25 cellular contexts compared by ENCODE assay signal in genomic region chr20:18906046-18906445, GRCh38.
A peak's percentile ranks its signal among the peaks of the same experiment; 100 is the strongest.
DNase-seq lines count a peak whose midpoint lies in the region; ATAC-seq, FAIRE-seq and TF ChIP-seq lines count a peak whose summit lies in the region.
"Had no signal": no experiment of that assay in that cellular context is flagged by ENCODE, and none has a peak within 500 bp of the region (broad histone marks: within the 10 kb centered on the region; RNA-seq: fewer than 3 reads in every experiment).

No MANE protein-coding gene starts in this region.

- H4K8ac ChIP-seq in neuronal stem cell (ENCODE audit: low read depth, low read length): no peak overlapping the region

- H3K4me2 ChIP-seq in neuronal stem cell (ENCODE audit: insufficient read depth, low read length, poor library complexity, severe bottlenecking): no peak overlapping the region
- H3K4me2 ChIP-seq: A549; BLaER1 treated with 17β-estradiol and CSF1 and Interleukin-3, amounts not matched to agents 10 nM and 100 nM had no signal

- no peak overlapping the region for H2AFZ ChIP-seq in neuronal stem cell (ENCODE audit: low read length)
- H2AFZ ChIP-seq: GM23248 had no signal

- DNase-seq in GM12891 (ENCODE audit: insufficient read length, low spot score) (no peak), ecto neural progenitor cell (ENCODE audit: low spot score) (peak; percentile 15), memory B cell (ENCODE audit: low spot score in 2 of 2) (no peak), neuronal stem cell (ENCODE audit: low spot score) (no peak), mucosa of descending colon (no peak), NCI-H1436 treated with DMSO at 0.1 percent for 48 hours (lab: John Stamatoyannopoulos, UW) (no peak), SKM-1 (lab: John Stamatoyannopoulos, UW; ENCODE audit: unreplicated experiment) (no peak)
- DNase-seq: 8988T; ACHN; AML-193; BE2C; CD4-positive, alpha-beta T cell; CD8-positive, alpha-beta memory T cell; DMS 273 treated with DMSO at 0.1 percent for 48 hours; DMS79 treated with DMSO at 0.1 percent for 48 hours; GF-D8; GM23248; H7; HCEC 1CT had no signal

- no peaks in the 10 kb centered on the region for H3K9me3 Mint-ChIP-seq in memory B cell
- H3K9me3 Mint-ChIP-seq: CD4-positive, alpha-beta T cell had no signal

- H2BK15ac ChIP-seq in neuronal stem cell (ENCODE audit: low read length): no peak overlapping the region

- TF ChIP-seq CTCF in mucosa of descending colon (IDR thresholded peaks at IDR 0.05): no peak

- H2AK5ac ChIP-seq in neuronal stem cell (ENCODE audit: low read depth, low read length): no peak overlapping the region

- no peak overlapping the region for H3K14ac ChIP-seq in neuronal stem cell (ENCODE audit: low read length)

- H3K4ac ChIP-seq in neuronal stem cell (ENCODE audit: low read length): no peak overlapping the region

- H3K27me3 Mint-ChIP-seq in memory B cell: peaks cover 7% of the 10 kb centered on the region

- H2BK5ac ChIP-seq in neuronal stem cell (ENCODE audit: low read length): no peak overlapping the region

- no peak overlapping the region for H3K27ac Mint-ChIP-seq in memory B cell
- H3K27ac Mint-ChIP-seq: CD14-positive monocyte; CD4-positive, alpha-beta T cell; CD8-positive, alpha-beta memory T cell had no signal

- no peak overlapping the region for H3K4me3 Mint-ChIP-seq in memory B cell
- H3K4me3 Mint-ChIP-seq: CD14-positive monocyte; CD4-positive, alpha-beta T cell; CD8-positive, alpha-beta memory T cell had no signal

- no peak overlapping the region for H3K4me3 ChIP-seq in neuronal stem cell (ENCODE audit: low read length in 2 of 2)
- no peak overlapping the region for H3K4me3 ChIP-seq in mucosa of descending colon
- H3K4me3 ChIP-seq: A549; BLaER1 treated with 17β-estradiol and CSF1 and Interleukin-3, amounts not matched to agents 10 nM and 100 nM; GM23248 had no signal

- no peak overlapping the region for H3K9ac ChIP-seq in neuronal stem cell (ENCODE audit: low read depth, low read length, poor library complexity)
- H3K9ac ChIP-seq: BLaER1 treated with 17β-estradiol and CSF1 and Interleukin-3, amounts not matched to agents 10 nM and 100 nM; GM23248 had no signal

- no peaks in the 10 kb centered on the region for H3K79me1 ChIP-seq in neuronal stem cell (ENCODE audit: low read depth, low read length)

- no peak overlapping the region for H2BK12ac ChIP-seq in neuronal stem cell (ENCODE audit: low read length)

- H3K4me1 ChIP-seq in neuronal stem cell (ENCODE audit: control insufficient read depth in 2 of 2, insufficient read depth in 1 of 2, low read depth in 1 of 2, low read length in 2 of 2) (peaks cover 0 to 6% of the 10 kb centered on the region in 2 donors), mucosa of descending colon (ENCODE audit: low read depth) (no peaks in the 10 kb centered on the region)
- H3K4me1 ChIP-seq: A549; BE2C; BLaER1 treated with 17β-estradiol and CSF1 and Interleukin-3, amounts not matched to agents 10 nM and 100 nM had no signal

- H3K4me1 Mint-ChIP-seq in memory B cell: peaks cover 4% of the 10 kb centered on the region
- H3K4me1 Mint-ChIP-seq: CD14-positive monocyte; CD8-positive, alpha-beta memory T cell had no signal

- no peak overlapping the region for H4K91ac ChIP-seq in neuronal stem cell (ENCODE audit: low read depth, low read length, poor library complexity)

- no peak overlapping the region for H3K27ac ChIP-seq in neuronal stem cell (replicated peaks; ENCODE audit: low read length)
- H3K27ac ChIP-seq: A549; BLaER1 treated with 17β-estradiol and CSF1 and Interleukin-3, amounts not matched to agents 10 nM and 100 nM; GM23248 had no signal

- H2BK120ac ChIP-seq in neuronal stem cell (ENCODE audit: low read depth, low read length): no peak overlapping the region

- ATAC-seq in memory B cell (ENCODE audit: low read depth): peak; percentile 26
- no peak for ATAC-seq in mucosa of descending colon
- ATAC-seq: A549 had no signal

- no peak for TF ChIP-seq POLR2A in GM12891 (IDR thresholded peaks at IDR 0.05; ENCODE audit: low read depth, low read length)

- H3K23ac ChIP-seq in neuronal stem cell (ENCODE audit: low read depth, low read length, poor library complexity): no peak overlapping the region

- H3K27me3 ChIP-seq in neuronal stem cell (ENCODE audit: control insufficient read depth in 3 of 3, insufficient read depth in 3 of 3, low read depth in 1 of 3, low read length in 3 of 3): no peaks in the 10 kb centered on the region
- H3K27me3 ChIP-seq: BE2C; BLaER1 treated with 17β-estradiol and CSF1 and Interleukin-3, amounts not matched to agents 10 nM and 100 nM had no signal

- intact Hi-C loops in mucosa of descending colon (cut with DNase I, micrococcal nuclease): no loop called here

- H3K36me3 ChIP-seq in neuronal stem cell (replicated peaks in 1 of 2; ENCODE audit: control insufficient read depth in 2 of 2, insufficient read depth in 2 of 2, low read length in 2 of 2) (no peaks in the 10 kb centered on the region), mucosa of descending colon (ENCODE audit: low read depth) (no peaks in the 10 kb centered on the region)
- H3K36me3 ChIP-seq: BE2C; BLaER1 treated with 17β-estradiol and CSF1 and Interleukin-3, amounts not matched to agents 10 nM and 100 nM had no signal

- no peaks in the 10 kb centered on the region for H3K9me3 ChIP-seq in neuronal stem cell (replicated peaks in 1 of 2; ENCODE audit: control insufficient read depth in 2 of 2, insufficient read depth in 1 of 2, low read depth in 1 of 2, low read length in 2 of 2)
- H3K9me3 ChIP-seq in mucosa of descending colon: no peaks in the 10 kb centered on the region
- H3K9me3 ChIP-seq: A549; BE2C; BLaER1 treated with 17β-estradiol and CSF1 and Interleukin-3, amounts not matched to agents 10 nM and 100 nM had no signal

- H3K18ac ChIP-seq in neuronal stem cell (ENCODE audit: low read length): peak overlapping the region; percentile 57

- H3K36me3 Mint-ChIP-seq in memory B cell: no peaks in the 10 kb centered on the region
- H3K36me3 Mint-ChIP-seq: CD14-positive monocyte; CD8-positive, alpha-beta memory T cell had no signal

- peak; percentile 62 for FAIRE-seq in GM12891 (lab: Jason Lieb, UNC)
- FAIRE-seq: A549, D721Med, GM19239, H1 had no signal

- WGBS in neuronal stem cell (ENCODE audit: extremely low coverage in 2 of 2, insufficient read length in 2 of 2, insufficient replicate concordance in 1 of 2), 2 donors: no CpG with 5 or more reads among the region's 2 CpGs

TF ChIP-seq in GM12891, 5 proteins besides CTCF, POLR2A, EP300 and RAD21:
- TF ChIP-seq PAX5 (IDR thresholded peaks at IDR 0.05; ENCODE audit: insufficient read depth, low read length, severe bottlenecking) (no peak), SPI1 (IDR thresholded peaks at IDR 0.05; ENCODE audit: low read depth, low read length) (no peak)
